ENCODE assay signal across 1 cellular context in the genomic region with DNA sequence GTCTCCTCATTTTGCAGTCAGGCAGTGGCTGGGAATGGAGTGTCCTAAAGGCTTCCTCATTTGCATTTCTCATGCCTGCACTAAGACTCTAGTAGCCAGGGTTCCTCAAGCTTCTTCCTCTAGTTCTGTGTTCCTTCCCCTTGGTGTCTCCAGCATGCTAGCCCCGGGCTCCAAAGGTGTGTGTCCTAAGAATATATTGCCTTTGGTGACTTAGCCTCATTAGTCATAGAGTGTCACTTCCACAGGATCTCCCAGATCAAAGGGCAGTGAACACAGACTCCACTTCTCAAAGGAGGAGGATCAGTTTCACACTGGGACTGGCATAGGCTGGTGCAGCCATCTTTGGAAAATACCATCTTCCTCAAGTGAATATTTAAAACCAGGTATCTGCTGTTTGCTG.
A peak's percentile ranks its signal among the peaks of the same experiment; 100 is the strongest.
TF ChIP-seq lines count a peak whose summit lies in the region.

No MANE protein-coding gene starts in this region.

TF ChIP-seq in endothelial cell of umbilical vein, 7 proteins besides CTCF, POLR2A, EP300 and RAD21 (continued from another document):
- TF ChIP-seq FOS (IDR thresholded peaks at IDR 0.05; ENCODE audit: borderline replicate concordance, insufficient read depth, low read length) (peak; percentile 59), JUN (IDR thresholded peaks at IDR 0.05; ENCODE audit: borderline replicate concordance, insufficient read depth, insufficient read length, low read depth) (peak; percentile 8), EZH2 (IDR thresholded peaks at IDR 0.05; ENCODE audit: borderline replicate concordance, low read depth, low read length, severe bottlenecking) (no peak), MYC (IDR thresholded peaks at IDR 0.05; ENCODE audit: low read depth, low read length) (no peak)
